In the genomic region with DNA sequence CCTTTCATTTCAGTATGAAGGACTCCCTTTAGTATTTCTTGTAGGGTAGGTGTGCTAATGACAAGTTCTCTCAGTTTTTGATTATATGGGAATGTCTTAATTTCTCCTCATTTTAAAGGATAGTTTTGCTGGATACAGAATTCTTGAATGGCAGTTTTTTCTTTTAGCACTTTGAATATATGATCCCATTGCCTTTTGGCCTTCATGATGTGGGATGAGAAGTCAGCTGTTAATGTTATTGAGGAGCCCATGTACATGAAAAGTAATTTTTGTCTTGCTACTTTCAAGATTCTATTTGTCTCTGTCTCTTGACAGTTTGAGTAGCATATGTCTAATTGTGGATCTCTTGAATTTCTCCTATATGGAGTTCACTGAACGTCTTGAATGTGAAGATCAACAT, we compare ENCODE assay signal across 20 cellular contexts.
"Had no signal": no experiment of that assay in that cellular context is flagged by ENCODE, and none has a peak within 500 bp of the region (broad histone marks: within the 10 kb centered on the region; RNA-seq: fewer than 3 reads in every experiment).

No MANE protein-coding gene starts in this region.

- H3K27me3 Mint-ChIP-seq: activated naive CD4-positive, alpha-beta T cell treated with anti-CD3 and anti-CD28 coated beads, Interleukin-2, amount 50 U/mL, for 24 hours; brain; dendritic cell treated with granulocyte-macrophage colony-stimulating factor and Interleukin-4, amounts not matched to agents 40 ng/mL and 50 ng/mL, for 4 days; stimulated activated naive CD8-positive, alpha-beta T cell treated with anti-CD3 and anti-CD28 coated beads, Interleukin-15, amount 100 ng/mL, for 72 hours had no signal

- H3K27ac ChIP-seq: gastrocnemius medialis, heart left ventricle, lower lobe of right lung, psoas muscle, testis, upper lobe of right lung had no signal

- H3K4me1 Mint-ChIP-seq: activated CD8-positive, alpha-beta memory T cell treated with anti-CD3 and anti-CD28 coated beads, Interleukin-2, amount 10 ng/mL, durations not matched to agents 7 days and 5 days; activated naive CD4-positive, alpha-beta T cell treated with anti-CD3 and anti-CD28 coated beads, Interleukin-2, amount 50 U/mL, for 24 hours; stimulated activated naive CD8-positive, alpha-beta T cell treated with anti-CD3 and anti-CD28 coated beads, Interleukin-15, amount 100 ng/mL, for 72 hours had no signal

- H3K4me1 ChIP-seq: gastrocnemius medialis, lower lobe of right lung, psoas muscle, testis had no signal

- DNase-seq: activated CD4-positive, alpha-beta T cell treated with anti-CD3 and anti-CD28 coated beads for 1 hour; activated CD4-positive, alpha-beta T cell treated with anti-CD3 and anti-CD28 coated beads, Interleukin-2, amount 50 U/mL, for 4 hours; activated CD8-positive, alpha-beta memory T cell treated with anti-CD3 and anti-CD28 coated beads, Interleukin-2, amount 10 ng/mL, durations not matched to agents 7 days and 5 days; activated effector memory CD4-positive, alpha-beta T cell treated with Interleukin-2 at 50 U/mL for 16 hours; activated T-cell treated with anti-CD3 and anti-CD28 coated beads, Interleukin-2, amount 50 U/mL, for 4 hours; amniotic stem cell; effector memory CD4-positive, alpha-beta T cell; gastrocnemius medialis; heart left ventricle; left cardiac atrium; lower lobe of right lung; midbrain; psoas muscle; stimulated activated naive CD8-positive, alpha-beta T cell treated with anti-CD3 and anti-CD28 coated beads, Interleukin-15, amount 100 ng/mL, for 72 hours; testis; upper lobe of right lung had no signal

- H3K9me3 ChIP-seq: gastrocnemius medialis, lower lobe of right lung, psoas muscle, testis, upper lobe of right lung had no signal

- H3K4me3 ChIP-seq: gastrocnemius medialis, heart left ventricle, lower lobe of right lung, psoas muscle, testis, upper lobe of right lung had no signal

- H3K36me3 ChIP-seq: gastrocnemius medialis, lower lobe of right lung, upper lobe of right lung had no signal

- H3K4me3 Mint-ChIP-seq: activated CD8-positive, alpha-beta memory T cell treated with anti-CD3 and anti-CD28 coated beads, Interleukin-2, amount 10 ng/mL, durations not matched to agents 7 days and 5 days; activated naive CD4-positive, alpha-beta T cell treated with anti-CD3 and anti-CD28 coated beads, Interleukin-2, amount 50 U/mL, for 24 hours; activated T-cell treated with anti-CD3 and anti-CD28 coated beads, Interleukin-2, amount 50 U/mL, for 4 hours; dendritic cell treated with granulocyte-macrophage colony-stimulating factor and Interleukin-4, amounts not matched to agents 40 ng/mL and 50 ng/mL, for 4 days; neural crest cell; stimulated activated naive CD8-positive, alpha-beta T cell treated with anti-CD3 and anti-CD28 coated beads, Interleukin-15, amount 100 ng/mL, for 72 hours had no signal

- H3K27me3 ChIP-seq: gastrocnemius medialis, heart left ventricle, testis, upper lobe of right lung had no signal

- H3K27ac Mint-ChIP-seq: activated CD8-positive, alpha-beta memory T cell treated with anti-CD3 and anti-CD28 coated beads, Interleukin-2, amount 10 ng/mL, durations not matched to agents 7 days and 5 days; activated naive CD4-positive, alpha-beta T cell treated with anti-CD3 and anti-CD28 coated beads, Interleukin-2, amount 50 U/mL, for 24 hours; dendritic cell treated with granulocyte-macrophage colony-stimulating factor and Interleukin-4, amounts not matched to agents 40 ng/mL and 50 ng/mL, for 4 days; stimulated activated naive CD8-positive, alpha-beta T cell treated with anti-CD3 and anti-CD28 coated beads, Interleukin-15, amount 100 ng/mL, for 72 hours had no signal
